Comparison of ENCODE assay signal across 36 cellular contexts in genomic region chr15:71826196-71826595, GRCh38. TPM values are rescaled to one million over a fixed set of nuclear protein-coding genes. Genes with fewer than 3 reads are reported as not detected.
"Had no signal": no experiment of that assay in that cellular context is flagged by ENCODE, and none has a peak within 500 bp of the region (broad histone marks: within the 10 kb centered on the region; RNA-seq: fewer than 3 reads in every experiment).

No MANE protein-coding gene starts in this region.

- DNase-seq: dermis blood vessel endothelial cell; effector memory CD4-positive, alpha-beta T cell; foreskin keratinocyte; heart right ventricle; hippocampal formation; immature natural killer cell; islet precursor cell; kidney glomerular epithelial cell; left colon; left ventricle myocardium inferior; lower lobe of right lung; naive thymus-derived CD8-positive, alpha-beta T cell; nephron progenitor cell; occipital lobe; ovary; posterior cingulate gyrus; right lobe of liver; stimulated activated CD4-positive, alpha-beta T cell treated with anti-CD3 and anti-CD28 coated beads, Interleukin-12 subunit alpha, Interleukin-12 subunit beta, amount 100 ng/mL, for 4 hours; stimulated activated CD4-positive, alpha-beta T cell treated with anti-CD3 and anti-CD28 coated beads, Interleukin-1b, Interleukin-23, amount 100 ng/mL, for 48 hours; stimulated activated CD4-positive, alpha-beta T cell treated with anti-CD3 and anti-CD28 coated beads, Interleukin-4, amount 100 ng/mL, for 1 hour; stimulated activated CD8-positive, alpha-beta memory T cell treated with anti-CD3 and anti-CD28 coated beads, Interleukin-4, amount 100 ng/mL, for 48 hours; stimulated activated naive CD4-positive, alpha-beta T cell; stimulated activated naive CD8-positive, alpha-beta T cell treated with anti-CD3 and anti-CD28 coated beads, Interleukin-15, amount 100 ng/mL, for 72 hours; thyroid gland; trophoblast cell had no signal

- H3K4me3 Mint-ChIP-seq: immature natural killer cell; naive thymus-derived CD8-positive, alpha-beta T cell; nephron progenitor cell; stimulated activated naive CD8-positive, alpha-beta T cell treated with anti-CD3 and anti-CD28 coated beads, Interleukin-15, amount 100 ng/mL, for 72 hours had no signal

- H3K27ac Mint-ChIP-seq: immature natural killer cell; naive thymus-derived CD8-positive, alpha-beta T cell had no signal

- H3K27me3 Mint-ChIP-seq: naive thymus-derived CD8-positive, alpha-beta T cell; stimulated activated naive CD8-positive, alpha-beta T cell treated with anti-CD3 and anti-CD28 coated beads, Interleukin-15, amount 100 ng/mL, for 72 hours had no signal

- H3K27me3 ChIP-seq: esophagus muscularis mucosa, foreskin keratinocyte, gastroesophageal sphincter, heart right ventricle, ovary, right lobe of liver, thyroid gland, vagina had no signal

- H3K36me3 ChIP-seq: ovary had no signal

- H3K4me1 Mint-ChIP-seq: immature natural killer cell; stimulated activated naive CD8-positive, alpha-beta T cell treated with anti-CD3 and anti-CD28 coated beads, Interleukin-15, amount 100 ng/mL, for 72 hours had no signal

- H3K27ac ChIP-seq: coronary artery, esophagus muscularis mucosa, foreskin keratinocyte, gastroesophageal sphincter, heart right ventricle, left ventricle myocardium inferior, lower lobe of right lung, ovary, right lobe of liver, thyroid gland, vagina had no signal

- H3K4me1 ChIP-seq: esophagus muscularis mucosa, foreskin keratinocyte, gastroesophageal sphincter, lower lobe of right lung, right lobe of liver, thyroid gland, vagina had no signal

- ATAC-seq: foreskin keratinocyte; gastroesophageal sphincter; heart right ventricle; left colon; lower lobe of right lung; naive thymus-derived CD8-positive, alpha-beta T cell; right lobe of liver; stimulated activated naive CD8-positive, alpha-beta T cell treated with anti-CD3 and anti-CD28 coated beads, Interleukin-15, amount 100 ng/mL, for 72 hours had no signal

- H3K4me3 ChIP-seq: coronary artery, esophagus muscularis mucosa, gastroesophageal sphincter, heart right ventricle, left ventricle myocardium inferior, lower lobe of right lung, ovary, right lobe of liver, smooth muscle cell, thyroid gland, vagina had no signal

- H3K9me3 ChIP-seq: ovary, thyroid gland, vagina had no signal

RNA-seq across cellular contexts. Expression of gene NR2E3, which starts 15.8 kb away (rescaled TPM):
- total RNA-seq: dermis blood vessel endothelial cell; epithelial cell of proximal tubule; esophagus muscularis mucosa; gastroesophageal sphincter; left ventricle myocardium inferior; lower lobe of right lung; mesenteric fat pad; myocyte; naive thymus-derived CD8-positive, alpha-beta T cell; pulmonary artery endothelial cell; smooth muscle cell; subcutaneous adipose tissue; temporal lobe had no signal
